19 cellular contexts compared by ENCODE assay signal in genomic region chr10:48610585-48611093, GRCh38. TPM values are rescaled to one million over a fixed set of nuclear protein-coding genes. Genes with fewer than 3 reads are reported as not detected.
"Had no signal": no experiment of that assay in that cellular context is flagged by ENCODE, and none has a peak within 500 bp of the region (broad histone marks: within the 10 kb centered on the region; RNA-seq: fewer than 3 reads in every experiment).

No MANE protein-coding gene starts in this region.

- H3K4me3 ChIP-seq: gastroesophageal sphincter, lower lobe of right lung, right atrium auricular region, spleen, suprapubic skin had no signal

- H3K27me3 ChIP-seq: right atrium auricular region had no signal

- H3K9me3 ChIP-seq: lower lobe of right lung, neutrophil, right atrium auricular region, suprapubic skin had no signal

- H3K9me3 Mint-ChIP-seq: activated B cell treated with CpG ODN at 0.5 μM for 24 hours; stimulated activated naive CD8-positive, alpha-beta T cell treated with anti-CD3 and anti-CD28 coated beads, Interleukin-15, Interleukin-2, amounts not matched to agents 100 ng/mL and 50 ng/mL, for 24 hours had no signal

- H3K27ac ChIP-seq: gastroesophageal sphincter, lower lobe of right lung, neutrophil, right atrium auricular region, spleen, suprapubic skin had no signal

- H3K4me3 Mint-ChIP-seq: activated B cell treated with CpG ODN at 0.5 μM for 24 hours; activated CD8-positive, alpha-beta T cell treated with anti-CD3 and anti-CD28 coated beads for 36 hours; naive thymus-derived CD4-positive, alpha-beta T cell; stimulated activated naive CD8-positive, alpha-beta T cell treated with anti-CD3 and anti-CD28 coated beads, Interleukin-15, Interleukin-2, amounts not matched to agents 100 ng/mL and 50 ng/mL, for 24 hours had no signal

- H3K36me3 Mint-ChIP-seq: naive thymus-derived CD4-positive, alpha-beta T cell had no signal

- H3K36me3 ChIP-seq: gastroesophageal sphincter, lower lobe of right lung, neutrophil, right atrium auricular region, spleen, suprapubic skin had no signal

- ATAC-seq: activated CD8-positive, alpha-beta T cell treated with anti-CD3 and anti-CD28 coated beads for 36 hours; gastroesophageal sphincter; left cardiac atrium; lower lobe of right lung; naive thymus-derived CD4-positive, alpha-beta T cell had no signal

- H3K27ac Mint-ChIP-seq: activated B cell treated with CpG ODN at 0.5 μM for 24 hours; activated CD8-positive, alpha-beta T cell treated with anti-CD3 and anti-CD28 coated beads for 36 hours; naive thymus-derived CD4-positive, alpha-beta T cell; stimulated activated naive CD8-positive, alpha-beta T cell treated with anti-CD3 and anti-CD28 coated beads, Interleukin-15, Interleukin-2, amounts not matched to agents 100 ng/mL and 50 ng/mL, for 24 hours had no signal

- DNase-seq: activated B cell treated with CpG ODN at 0.5 μM for 24 hours; activated CD4-positive, alpha-beta T cell treated with anti-CD3 and anti-CD28 coated beads for 48 hours; activated CD8-positive, alpha-beta T cell treated with anti-CD3 and anti-CD28 coated beads for 36 hours; activated naive CD4-positive, alpha-beta T cell treated with Interleukin-2 at 50 U/mL for 16 hours; anterior cingulate cortex; cerebellar nuclear complex; dermis blood vessel endothelial cell; left cardiac atrium; lower lobe of right lung; midbrain; naive thymus-derived CD4-positive, alpha-beta T cell; spleen; T-helper 2 cell; trophoblast cell had no signal

RNA-seq across cellular contexts. Expression of gene ARHGAP22, which starts 5.8 kb away (rescaled TPM):
- total RNA-seq: activated CD8-positive, alpha-beta T cell treated with anti-CD3 and anti-CD28 coated beads for 36 hours had no signal
- polyA plus RNA-seq: naive thymus-derived CD4-positive, alpha-beta T cell had no signal
